In the genomic region with DNA sequence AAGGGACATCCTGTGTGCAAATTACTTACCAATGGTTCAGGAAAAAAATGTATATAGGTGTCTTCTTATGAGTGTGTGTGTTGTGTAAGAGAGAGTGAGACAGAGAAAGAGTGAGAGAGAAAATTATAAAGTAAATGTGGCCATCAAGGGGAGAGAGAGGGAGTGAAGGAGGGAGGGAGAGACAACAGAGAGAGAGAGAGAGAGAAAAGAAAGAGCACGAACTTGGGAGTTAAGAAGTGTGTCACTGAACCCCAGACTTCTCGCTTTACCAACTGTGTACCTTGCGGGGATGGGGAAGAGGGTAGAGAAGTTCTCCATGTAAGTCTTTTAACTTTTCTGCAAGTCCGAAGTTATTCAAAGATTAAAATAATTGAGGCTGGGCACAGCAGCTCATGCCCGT, we compare ENCODE assay signal across 1 cellular context.
TF ChIP-seq lines count a peak whose summit lies in the region.

No MANE protein-coding gene starts in this region.

TF ChIP-seq in HCT116, 20 proteins besides CTCF, POLR2A, EP300 and RAD21 (continued from another document):
- TF ChIP-seq, protein P1, sequence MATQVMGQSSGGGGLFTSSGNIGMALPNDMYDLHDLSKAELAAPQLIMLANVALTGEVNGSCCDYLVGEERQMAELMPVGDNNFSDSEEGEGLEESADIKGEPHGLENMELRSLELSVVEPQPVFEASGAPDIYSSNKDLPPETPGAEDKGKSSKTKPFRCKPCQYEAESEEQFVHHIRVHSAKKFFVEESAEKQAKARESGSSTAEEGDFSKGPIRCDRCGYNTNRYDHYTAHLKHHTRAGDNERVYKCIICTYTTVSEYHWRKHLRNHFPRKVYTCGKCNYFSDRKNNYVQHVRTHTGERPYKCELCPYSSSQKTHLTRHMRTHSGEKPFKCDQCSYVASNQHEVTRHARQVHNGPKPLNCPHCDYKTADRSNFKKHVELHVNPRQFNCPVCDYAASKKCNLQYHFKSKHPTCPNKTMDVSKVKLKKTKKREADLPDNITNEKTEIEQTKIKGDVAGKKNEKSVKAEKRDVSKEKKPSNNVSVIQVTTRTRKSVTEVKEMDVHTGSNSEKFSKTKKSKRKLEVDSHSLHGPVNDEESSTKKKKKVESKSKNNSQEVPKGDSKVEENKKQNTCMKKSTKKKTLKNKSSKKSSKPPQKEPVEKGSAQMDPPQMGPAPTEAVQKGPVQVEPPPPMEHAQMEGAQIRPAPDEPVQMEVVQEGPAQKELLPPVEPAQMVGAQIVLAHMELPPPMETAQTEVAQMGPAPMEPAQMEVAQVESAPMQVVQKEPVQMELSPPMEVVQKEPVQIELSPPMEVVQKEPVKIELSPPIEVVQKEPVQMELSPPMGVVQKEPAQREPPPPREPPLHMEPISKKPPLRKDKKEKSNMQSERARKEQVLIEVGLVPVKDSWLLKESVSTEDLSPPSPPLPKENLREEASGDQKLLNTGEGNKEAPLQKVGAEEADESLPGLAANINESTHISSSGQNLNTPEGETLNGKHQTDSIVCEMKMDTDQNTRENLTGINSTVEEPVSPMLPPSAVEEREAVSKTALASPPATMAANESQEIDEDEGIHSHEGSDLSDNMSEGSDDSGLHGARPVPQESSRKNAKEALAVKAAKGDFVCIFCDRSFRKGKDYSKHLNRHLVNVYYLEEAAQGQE (IDR thresholded peaks at IDR 0.05; ENCODE audit: low read depth), result no peak
- TF ChIP-seq EZH2phosphoT487 (IDR thresholded peaks at IDR 0.05; ENCODE audit: borderline replicate concordance) (no peak), EZH2 (IDR thresholded peaks at IDR 0.05) (no peak), YY1 (IDR thresholded peaks at IDR 0.05; ENCODE audit: extremely low read depth, insufficient replicate concordance, low read depth, low read length) (no peak), ZNF274 (IDR thresholded peaks at IDR 0.05; ENCODE audit: low read depth, low read length) (no peak), EGR1 (IDR thresholded peaks at IDR 0.05; ENCODE audit: low read depth) (no peak), ZFX (IDR thresholded peaks at IDR 0.05) (no peak), SRF (IDR thresholded peaks at IDR 0.05; ENCODE audit: low read depth) (no peak), TCF7L2 (IDR thresholded peaks at IDR 0.05; ENCODE audit: borderline replicate concordance, extremely low read depth, insufficient read depth, insufficient read length) (no peak), SIN3A (IDR thresholded peaks at IDR 0.05; ENCODE audit: low read depth) (no peak), ELF1 (IDR thresholded peaks at IDR 0.05; ENCODE audit: borderline replicate concordance, low read depth) (no peak)
- TF ChIP-seq, protein P2, sequence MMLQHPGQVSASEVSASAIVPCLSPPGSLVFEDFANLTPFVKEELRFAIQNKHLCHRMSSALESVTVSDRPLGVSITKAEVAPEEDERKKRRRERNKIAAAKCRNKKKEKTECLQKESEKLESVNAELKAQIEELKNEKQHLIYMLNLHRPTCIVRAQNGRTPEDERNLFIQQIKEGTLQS (IDR thresholded peaks at IDR 0.05), result no peak
TF ChIP-seq in HCT116: peak in this region for 0.
